In the genomic region with DNA sequence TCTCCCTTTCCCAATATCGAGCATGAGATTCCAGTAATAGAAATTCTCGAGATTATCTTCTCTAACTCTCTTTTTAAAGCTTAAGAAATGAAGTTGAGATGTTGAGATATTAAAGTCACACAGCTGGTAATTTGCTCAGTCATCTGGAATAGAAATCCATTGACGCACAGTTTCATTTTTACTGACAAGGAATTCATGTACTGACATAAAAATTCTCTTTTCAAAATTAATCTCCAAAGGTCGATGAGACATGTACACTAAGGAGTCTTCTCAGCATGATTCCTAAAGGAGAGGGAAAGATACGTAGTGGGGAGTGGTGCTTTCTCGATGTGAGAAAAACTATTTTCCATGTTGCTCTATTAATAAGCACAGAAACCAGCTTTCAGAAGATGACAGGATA, we compare ENCODE assay signal across 33 cellular contexts.
DNase-seq lines count a peak whose midpoint lies in the region; ATAC-seq and TF ChIP-seq lines count a peak whose summit lies in the region.
"Had no signal": no experiment of that assay in that cellular context is flagged by ENCODE, and none has a peak within 500 bp of the region (broad histone marks: within the 10 kb centered on the region; RNA-seq: fewer than 3 reads in every experiment).

No MANE protein-coding gene starts in this region.

- peak overlapping the region; percentile 73 for H2AFZ ChIP-seq in Karpas-422 (ENCODE audit: low read length)
- H2AFZ ChIP-seq in neural cell (ENCODE audit: low read depth, low read length) = no peak overlapping the region

- H3K4me3 ChIP-seq in Karpas-422 (ENCODE audit: low read length) (0 out of 2 replicates have a peak overlapping the region, but pooled peaks have one; percentile 25), neural cell (ENCODE audit: low read length) (no peak overlapping the region), retinal pigment epithelial cell (ENCODE audit: low read length) (no peak overlapping the region)
- H3K4me3 ChIP-seq: A549; BLaER1; BLaER1 treated with 17β-estradiol and CSF1 and Interleukin-3, amounts not matched to agents 10 nM and 100 nM had no signal

- H3K36me3 Mint-ChIP-seq in activated T-cell treated with anti-CD3 and anti-CD28 coated beads, Interleukin-2, amount 50 U/mL, for 4 hours (ENCODE audit: insufficient read depth) = no peaks in the 10 kb centered on the region
- H3K36me3 Mint-ChIP-seq: CD14-positive monocyte; CD4-positive, alpha-beta memory T cell; CD4-positive, CD25-positive, alpha-beta regulatory T cell; CD8-positive, alpha-beta memory T cell; CD8-positive, alpha-beta T cell had no signal

- H3K27me3 Mint-ChIP-seq in activated T-cell treated with anti-CD3 and anti-CD28 coated beads, Interleukin-2, amount 50 U/mL, for 4 hours (ENCODE audit: low read depth) = no peaks in the 10 kb centered on the region
- H3K27me3 Mint-ChIP-seq: B cell; CD4-positive, alpha-beta memory T cell; CD4-positive, alpha-beta T cell; CD4-positive, CD25-positive, alpha-beta regulatory T cell; CD8-positive, alpha-beta memory T cell had no signal

- no peaks in the 10 kb centered on the region for H3F3A ChIP-seq in neural cell (ENCODE audit: insufficient read depth, low read length, poor library complexity, severe bottlenecking)

- no peak for ATAC-seq in activated T-cell treated with anti-CD3 and anti-CD28 coated beads, Interleukin-2, amount 50 U/mL, for 4 hours
- ATAC-seq: A549; CD8-positive, alpha-beta T cell had no signal

- H3K4me3 Mint-ChIP-seq in activated T-cell treated with anti-CD3 and anti-CD28 coated beads, Interleukin-2, amount 50 U/mL, for 4 hours = no peak overlapping the region
- H3K4me3 Mint-ChIP-seq: B cell; CD14-positive monocyte; CD4-positive, alpha-beta memory T cell; CD4-positive, alpha-beta T cell; CD4-positive, CD25-positive, alpha-beta regulatory T cell; CD8-positive, alpha-beta memory T cell; CD8-positive, alpha-beta T cell had no signal

- H3K4me2 ChIP-seq in Karpas-422 (ENCODE audit: low read depth, low read length, poor library complexity, severe bottlenecking) = peak overlapping the region; percentile 2
- H3K4me2 ChIP-seq in neural cell (ENCODE audit: low read length) = no peak overlapping the region
- H3K4me2 ChIP-seq: A549; BLaER1; BLaER1 treated with 17β-estradiol and CSF1 and Interleukin-3, amounts not matched to agents 10 nM and 100 nM had no signal

- no peaks in the 10 kb centered on the region for H4K20me1 ChIP-seq in Karpas-422 (ENCODE audit: insufficient read depth, low read depth, low read length)
- H4K20me1 ChIP-seq in neural cell (ENCODE audit: insufficient read depth) = no peaks in the 10 kb centered on the region
- H4K20me1 ChIP-seq: BLaER1; BLaER1 treated with 17β-estradiol and CSF1 and Interleukin-3, amounts not matched to agents 10 nM and 100 nM had no signal

- no peak for TF ChIP-seq CTCF in neural cell (IDR thresholded peaks at IDR 0.05; ENCODE audit: poor library complexity, severe bottlenecking)
- no peak for TF ChIP-seq CTCF in retinal pigment epithelial cell (conservative IDR thresholded peaks at IDR 0.05; ENCODE audit: low read depth, low read length)

- H3K4me1 Mint-ChIP-seq in activated T-cell treated with anti-CD3 and anti-CD28 coated beads, Interleukin-2, amount 50 U/mL, for 4 hours (ENCODE audit: low read depth) = no peaks in the 10 kb centered on the region
- H3K4me1 Mint-ChIP-seq: B cell; CD14-positive monocyte; CD4-positive, alpha-beta memory T cell; CD4-positive, CD25-positive, alpha-beta regulatory T cell; CD8-positive, alpha-beta memory T cell had no signal

- no peak overlapping the region for H3K27ac ChIP-seq in Karpas-422 (ENCODE audit: low read length)
- peak overlapping the region; percentile 50 for H3K27ac ChIP-seq in neural cell (ENCODE audit: low read length)
- H3K27ac ChIP-seq: 22Rv1; A549; BLaER1; BLaER1 treated with 17β-estradiol and CSF1 and Interleukin-3, amounts not matched to agents 10 nM and 100 nM; C4-2B had no signal

- H3K79me2 ChIP-seq in Karpas-422 (ENCODE audit: low read length) (no peaks in the 10 kb centered on the region), neural cell (replicated peaks; ENCODE audit: insufficient read depth, low read length) (no peaks in the 10 kb centered on the region)

- TF ChIP-seq EP300 in neural cell (conservative IDR thresholded peaks at IDR 0.05; ENCODE audit: poor library complexity, severe bottlenecking) = peak; percentile 91

- H3K4me1 ChIP-seq in Karpas-422 (ENCODE audit: low read length) = peaks cover 4% of the 10 kb centered on the region
- H3K4me1 ChIP-seq: A549; BE2C; BLaER1; BLaER1 treated with 17β-estradiol and CSF1 and Interleukin-3, amounts not matched to agents 10 nM and 100 nM; Caco-2 had no signal

- TF ChIP-seq RAD21 in neural cell (conservative IDR thresholded peaks at IDR 0.05) = peak; percentile 31

- peaks cover 5% of the 10 kb centered on the region; the same call in 1 of the 2 replicates for H3K9me3 ChIP-seq in Karpas-422 (ENCODE audit: low read length)
- no peaks in the 10 kb centered on the region for H3K9me3 ChIP-seq in neural cell (ENCODE audit: low read length)
- H3K9me3 ChIP-seq: BE2C, BLaER1, Caco-2 had no signal

- peaks cover 21% of the 10 kb centered on the region for H3K9me3 Mint-ChIP-seq in activated T-cell treated with anti-CD3 and anti-CD28 coated beads, Interleukin-2, amount 50 U/mL, for 4 hours
- H3K9me3 Mint-ChIP-seq: CD4-positive, alpha-beta T cell had no signal

- DNase-seq in Karpas-422 = no peak
- peak; percentile 20 for DNase-seq in retinal pigment epithelial cell (ENCODE audit: low read depth)
- DNase-seq in activated T-cell treated with anti-CD3 and anti-CD28 coated beads, Interleukin-2, amount 50 U/mL, for 4 hours = no peak
- no peak for DNase-seq in NCI-H187 treated with DMSO at 0.1 percent for 48 hours (lab: John Stamatoyannopoulos, UW)
- no peak for DNase-seq in stimulated activated CD4-positive, alpha-beta T cell treated with anti-CD3 and anti-CD28 coated beads, Interleukin-2, amount 100 ng/mL, for 48 hours
- DNase-seq: 8988T; ACHN; AML-193; BE2C; C1 segment of cervical spinal cord; Caco-2; Calu3; CD4-positive, alpha-beta memory T cell; CD4-positive, alpha-beta T cell; CD4-positive, CD25-positive, alpha-beta regulatory T cell; CD8-positive, alpha-beta memory T cell; CD8-positive, alpha-beta T cell; COR-L47; DMS 273 treated with DMSO at 0.1 percent for 48 hours; DMS153; DMS53; DMS79; DMS79 treated with DMSO at 0.1 percent for 48 hours; DND-41; EL had no signal

- H3K27me3 ChIP-seq in Karpas-422 (ENCODE audit: low read length) = no peaks in the 10 kb centered on the region
- no peaks in the 10 kb centered on the region for H3K27me3 ChIP-seq in neural cell (ENCODE audit: insufficient read depth, low read depth, low read length)
- H3K27me3 ChIP-seq: BE2C; BLaER1; BLaER1 treated with 17β-estradiol and CSF1 and Interleukin-3, amounts not matched to agents 10 nM and 100 nM had no signal

- no peak overlapping the region for H3K9ac ChIP-seq in Karpas-422 (ENCODE audit: low read length)
- no peak overlapping the region for H3K9ac ChIP-seq in neural cell (ENCODE audit: low read length)
- H3K9ac ChIP-seq: BLaER1; BLaER1 treated with 17β-estradiol and CSF1 and Interleukin-3, amounts not matched to agents 10 nM and 100 nM had no signal

- H3K9me2 ChIP-seq in Karpas-422 (replicated peaks; ENCODE audit: insufficient read depth, low read length) = no peaks in the 10 kb centered on the region
- no peaks in the 10 kb centered on the region for H3K9me2 ChIP-seq in neural cell (ENCODE audit: insufficient read depth, low read length)

- H3K36me3 ChIP-seq in Karpas-422 (ENCODE audit: insufficient read depth, low read length) = no peaks in the 10 kb centered on the region
- no peaks in the 10 kb centered on the region for H3K36me3 ChIP-seq in neural cell (ENCODE audit: insufficient read depth, low read length)
- H3K36me3 ChIP-seq: BE2C; BLaER1; BLaER1 treated with 17β-estradiol and CSF1 and Interleukin-3, amounts not matched to agents 10 nM and 100 nM had no signal

TF ChIP-seq in neural cell, 6 proteins besides CTCF, POLR2A, EP300 and RAD21:
- TF ChIP-seq EZH2 (IDR thresholded peaks at IDR 0.05; ENCODE audit: borderline replicate concordance, insufficient read depth, low read length, poor library complexity, severe bottlenecking) = no peak
- TF ChIP-seq, protein P1, sequence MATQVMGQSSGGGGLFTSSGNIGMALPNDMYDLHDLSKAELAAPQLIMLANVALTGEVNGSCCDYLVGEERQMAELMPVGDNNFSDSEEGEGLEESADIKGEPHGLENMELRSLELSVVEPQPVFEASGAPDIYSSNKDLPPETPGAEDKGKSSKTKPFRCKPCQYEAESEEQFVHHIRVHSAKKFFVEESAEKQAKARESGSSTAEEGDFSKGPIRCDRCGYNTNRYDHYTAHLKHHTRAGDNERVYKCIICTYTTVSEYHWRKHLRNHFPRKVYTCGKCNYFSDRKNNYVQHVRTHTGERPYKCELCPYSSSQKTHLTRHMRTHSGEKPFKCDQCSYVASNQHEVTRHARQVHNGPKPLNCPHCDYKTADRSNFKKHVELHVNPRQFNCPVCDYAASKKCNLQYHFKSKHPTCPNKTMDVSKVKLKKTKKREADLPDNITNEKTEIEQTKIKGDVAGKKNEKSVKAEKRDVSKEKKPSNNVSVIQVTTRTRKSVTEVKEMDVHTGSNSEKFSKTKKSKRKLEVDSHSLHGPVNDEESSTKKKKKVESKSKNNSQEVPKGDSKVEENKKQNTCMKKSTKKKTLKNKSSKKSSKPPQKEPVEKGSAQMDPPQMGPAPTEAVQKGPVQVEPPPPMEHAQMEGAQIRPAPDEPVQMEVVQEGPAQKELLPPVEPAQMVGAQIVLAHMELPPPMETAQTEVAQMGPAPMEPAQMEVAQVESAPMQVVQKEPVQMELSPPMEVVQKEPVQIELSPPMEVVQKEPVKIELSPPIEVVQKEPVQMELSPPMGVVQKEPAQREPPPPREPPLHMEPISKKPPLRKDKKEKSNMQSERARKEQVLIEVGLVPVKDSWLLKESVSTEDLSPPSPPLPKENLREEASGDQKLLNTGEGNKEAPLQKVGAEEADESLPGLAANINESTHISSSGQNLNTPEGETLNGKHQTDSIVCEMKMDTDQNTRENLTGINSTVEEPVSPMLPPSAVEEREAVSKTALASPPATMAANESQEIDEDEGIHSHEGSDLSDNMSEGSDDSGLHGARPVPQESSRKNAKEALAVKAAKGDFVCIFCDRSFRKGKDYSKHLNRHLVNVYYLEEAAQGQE (IDR thresholded peaks at IDR 0.05; ENCODE audit: borderline replicate concordance) = peak; percentile 95
- peak; percentile 55 for TF ChIP-seq POLR2AphosphoS5 (IDR thresholded peaks at IDR 0.05)
